In the genomic region with DNA sequence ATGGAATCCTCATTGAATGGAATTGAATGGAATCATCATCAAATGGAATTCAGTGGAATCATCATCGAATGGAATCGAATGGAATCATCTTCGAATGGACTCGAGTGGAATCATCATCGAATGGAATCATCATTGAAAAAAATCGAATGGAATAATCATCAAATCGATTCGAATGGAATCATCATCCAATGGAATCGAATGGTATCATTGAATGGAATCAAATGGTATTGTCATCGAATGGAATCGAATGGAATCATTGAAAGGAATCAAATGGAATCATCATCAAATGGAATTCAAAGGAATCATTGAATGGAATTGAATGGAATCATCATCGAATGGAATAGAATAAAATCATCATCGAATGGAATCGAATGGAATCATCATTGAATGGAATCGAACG, we compare ENCODE assay signal across 1 cellular context.
TF ChIP-seq lines count a peak whose summit lies in the region.

No MANE protein-coding gene starts in this region.

TF ChIP-seq in H1, 55 proteins besides CTCF, POLR2A, EP300 and RAD21:
- TF ChIP-seq CBX5 (IDR thresholded peaks at IDR 0.05; ENCODE audit: low read depth, low read length) (0 out of 2 replicates have a peak, but pooled peaks have one; percentile 62), RBBP5 (IDR thresholded peaks at IDR 0.05; ENCODE audit: borderline replicate concordance, low read depth, low read length) (no peak)
